32 cellular contexts compared by ENCODE assay signal in the genomic region with DNA sequence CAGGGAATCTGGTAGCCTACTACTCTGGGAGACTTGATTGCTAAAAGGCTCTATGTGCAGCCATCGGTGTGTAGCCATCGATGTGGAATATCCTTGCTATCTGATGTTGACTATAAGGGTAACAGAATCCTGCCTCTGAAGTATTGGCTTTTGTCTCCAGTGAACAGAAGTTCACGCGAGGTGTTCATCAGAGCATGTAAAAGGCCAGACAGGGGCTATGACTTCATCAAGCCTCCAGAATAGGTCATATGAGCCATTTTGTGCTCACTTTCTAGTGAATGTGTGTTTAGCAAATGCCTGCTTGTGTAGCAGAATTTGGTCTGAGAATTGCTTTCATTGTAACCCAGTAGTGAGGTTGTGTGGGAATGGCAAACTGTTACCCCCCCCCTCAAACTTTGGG.
"Had no signal": no experiment of that assay in that cellular context is flagged by ENCODE, and none has a peak within 500 bp of the region (broad histone marks: within the 10 kb centered on the region; RNA-seq: fewer than 3 reads in every experiment).

No MANE protein-coding gene starts in this region.

- H3K36me3 Mint-ChIP-seq: activated naive CD8-positive, alpha-beta T cell treated with anti-CD3 and anti-CD28 coated beads for 36 hours had no signal

- H3K4me1 ChIP-seq: Peyer's patch had no signal

- H3K4me3 ChIP-seq: Peyer's patch, SJSA1 had no signal

- H3K9me3 ChIP-seq: Peyer's patch, SJSA1, SK-N-SH had no signal

- H3K27ac ChIP-seq: brain microvascular endothelial cell, Peyer's patch, SJSA1 had no signal

- H3K27me3 ChIP-seq: brain microvascular endothelial cell, Peyer's patch, SJSA1 had no signal

- H3K27me3 Mint-ChIP-seq: activated naive CD8-positive, alpha-beta T cell treated with anti-CD3 and anti-CD28 coated beads for 36 hours had no signal

- H3K4me3 Mint-ChIP-seq: activated CD4-positive, alpha-beta T cell treated with anti-CD3 and anti-CD28 coated beads, Interleukin-2, amount 10 ng/mL, durations not matched to agents 24 days and 14 days; activated CD8-positive, alpha-beta T cell treated with anti-CD3 and anti-CD28 coated beads for 36 hours; activated naive CD8-positive, alpha-beta T cell treated with anti-CD3 and anti-CD28 coated beads for 36 hours; activated T-cell treated with anti-CD3 and anti-CD28 coated beads, Interleukin-2, amount 50 U/mL, for 72 hours; activated T-helper 17 cell treated with anti-CD3 and anti-CD28 coated beads, Interleukin-2, amount 50 U/mL, for 72 hours; T-helper 1 cell treated with Interleukin-12 subunit alpha and Interleukin-12 subunit beta and Interleukin-4 antibody, amounts not matched to agents 30 μg/mL and 1 μg/mL, for 36 hours; T-helper 2 cell treated with Interferon-gamma antibody and Interleukin-4, amounts not matched to agents 5 μg/mL and 100 μg/mL, for 36 hours had no signal

- H3K27ac Mint-ChIP-seq: activated CD4-positive, alpha-beta T cell treated with anti-CD3 and anti-CD28 coated beads, Interleukin-2, amount 10 ng/mL, durations not matched to agents 24 days and 14 days; activated CD8-positive, alpha-beta T cell treated with anti-CD3 and anti-CD28 coated beads for 36 hours; activated naive CD8-positive, alpha-beta T cell treated with anti-CD3 and anti-CD28 coated beads for 36 hours; activated T-cell treated with anti-CD3 and anti-CD28 coated beads, Interleukin-2, amount 50 U/mL, for 72 hours; activated T-helper 17 cell treated with anti-CD3 and anti-CD28 coated beads, Interleukin-2, amount 50 U/mL, for 72 hours; T-helper 1 cell treated with Interleukin-12 subunit alpha and Interleukin-12 subunit beta and Interleukin-4 antibody, amounts not matched to agents 30 μg/mL and 1 μg/mL, for 36 hours; T-helper 2 cell treated with Interferon-gamma antibody and Interleukin-4, amounts not matched to agents 5 μg/mL and 100 μg/mL, for 36 hours had no signal

- ATAC-seq: activated CD8-positive, alpha-beta T cell treated with anti-CD3 and anti-CD28 coated beads for 36 hours; activated T-cell treated with anti-CD3 and anti-CD28 coated beads, Interleukin-2, amount 50 U/mL, for 72 hours; activated T-helper 17 cell treated with anti-CD3 and anti-CD28 coated beads, Interleukin-2, amount 50 U/mL, for 72 hours; PC-3 had no signal

- H3K9me3 Mint-ChIP-seq: activated CD8-positive, alpha-beta T cell treated with anti-CD3 and anti-CD28 coated beads for 36 hours; activated T-helper 17 cell treated with anti-CD3 and anti-CD28 coated beads, Interleukin-2, amount 50 U/mL, for 72 hours; T-helper 1 cell treated with Interleukin-12 subunit alpha and Interleukin-12 subunit beta and Interleukin-4 antibody, amounts not matched to agents 30 μg/mL and 1 μg/mL, for 36 hours; T-helper 2 cell treated with Interferon-gamma antibody and Interleukin-4, amounts not matched to agents 5 μg/mL and 100 μg/mL, for 36 hours had no signal

- H3K9ac ChIP-seq: SK-N-SH had no signal

- DNase-seq: activated CD4-positive, alpha-beta T cell treated with anti-CD3 and anti-CD28 coated beads, Interleukin-2, amount 10 ng/mL, durations not matched to agents 24 days and 14 days; activated CD4-positive, alpha-beta T cell treated with anti-CD3 and anti-CD28 coated beads, Interleukin-2, amount 50 U/mL, for 4 hours; activated CD8-positive, alpha-beta T cell treated with anti-CD3 and anti-CD28 coated beads for 36 hours; activated effector memory CD4-positive, alpha-beta T cell treated with anti-CD3 and anti-CD28 coated beads, Interleukin-2, amount 50 U/mL, for 16 hours; activated naive CD4-positive, alpha-beta T cell; activated naive CD4-positive, alpha-beta T cell treated with anti-CD3 and anti-CD28 coated beads, Interleukin-2, amount 50 U/mL, for 16 hours; activated naive CD8-positive, alpha-beta T cell treated with anti-CD3 and anti-CD28 coated beads for 36 hours; activated T-cell treated with anti-CD3 and anti-CD28 coated beads, Interleukin-2, amount 50 U/mL, for 1 hour; activated T-cell treated with anti-CD3 and anti-CD28 coated beads, Interleukin-2, amount 50 U/mL, for 72 hours; amniotic stem cell; aorta; brain microvascular endothelial cell; central memory CD4-positive, alpha-beta T cell; MM.1S; NCI-H1092; NCI-H1436 treated with DMSO at 0.1 percent for 48 hours; NCI-H1694 treated with DMSO at 0.1 percent for 48 hours; NCI-H2029; NCI-H2107; NCI-H345; NCI-H524 treated with DMSO at 0.1 percent for 48 hours; NCI-H748 treated with DMSO at 0.1 percent for 48 hours; NK-92 treated with Interleukin-12 subunit alpha and Interleukin-12 subunit beta, amount 100 ng/mL, for 24 hours; PC-3; Peyer's patch; RPMI8226; SHP77 treated with DMSO at 0.1 percent for 48 hours; SK-N-SH had no signal

- H3K4me2 ChIP-seq: SK-N-SH had no signal

- H3K36me3 ChIP-seq: brain microvascular endothelial cell, Peyer's patch, SJSA1 had no signal
